ENCODE assay signal across 1 cellular context in the genomic region with DNA sequence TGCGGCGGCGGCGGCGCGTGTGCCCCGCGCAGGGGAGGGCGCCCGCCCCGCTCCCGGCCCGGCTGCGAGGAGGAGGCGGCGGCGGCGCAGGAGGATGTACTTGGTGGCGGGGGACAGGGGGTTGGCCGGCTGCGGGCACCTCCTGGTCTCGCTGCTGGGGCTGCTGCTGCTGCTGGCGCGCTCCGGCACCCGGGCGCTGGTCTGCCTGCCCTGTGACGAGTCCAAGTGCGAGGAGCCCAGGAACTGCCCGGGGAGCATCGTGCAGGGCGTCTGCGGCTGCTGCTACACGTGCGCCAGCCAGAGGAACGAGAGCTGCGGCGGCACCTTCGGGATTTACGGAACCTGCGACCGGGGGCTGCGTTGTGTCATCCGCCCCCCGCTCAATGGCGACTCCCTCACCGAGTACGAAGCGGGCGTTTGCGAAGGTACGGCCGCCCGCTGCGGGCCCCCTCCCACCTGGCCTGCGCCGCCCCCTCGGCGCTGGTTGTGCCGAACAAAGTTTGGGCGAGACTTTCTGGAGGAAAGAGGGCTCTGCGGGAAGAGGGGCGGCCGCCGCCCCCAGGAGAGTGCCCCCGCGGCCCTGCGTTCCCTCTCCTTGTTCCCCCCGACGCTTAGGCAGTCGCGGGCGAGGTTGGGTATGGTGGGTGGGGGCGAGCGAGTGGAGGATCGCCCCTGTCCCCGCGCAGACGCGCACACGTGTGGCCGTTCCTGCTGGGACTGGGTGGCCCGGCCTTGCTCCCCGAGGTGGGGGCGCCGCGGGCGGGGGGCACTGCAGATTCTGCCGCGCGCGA.
TF ChIP-seq lines count a peak whose summit lies in the region.

No MANE protein-coding gene starts in this region.

TF ChIP-seq in endothelial cell of umbilical vein, 7 proteins besides CTCF, POLR2A, EP300 and RAD21:
- TF ChIP-seq GATA2 (IDR thresholded peaks at IDR 0.05; ENCODE audit: insufficient read depth, insufficient read length, low read depth, low read length) (no peak), MYC (IDR thresholded peaks at IDR 0.05; ENCODE audit: low read depth, low read length) (no peak), EZH2 (IDR thresholded peaks at IDR 0.05; ENCODE audit: borderline replicate concordance, low read depth, low read length, severe bottlenecking) (no peak), POLR2AphosphoS5 (IDR thresholded peaks at IDR 0.05; ENCODE audit: insufficient read depth, low read depth, low read length) (peak; percentile 58), JUN (IDR thresholded peaks at IDR 0.05; ENCODE audit: borderline replicate concordance, insufficient read depth, insufficient read length, low read depth) (no peak), FOS (IDR thresholded peaks at IDR 0.05; ENCODE audit: borderline replicate concordance, insufficient read depth, low read length) (no peak)
- TF ChIP-seq, protein P1, sequence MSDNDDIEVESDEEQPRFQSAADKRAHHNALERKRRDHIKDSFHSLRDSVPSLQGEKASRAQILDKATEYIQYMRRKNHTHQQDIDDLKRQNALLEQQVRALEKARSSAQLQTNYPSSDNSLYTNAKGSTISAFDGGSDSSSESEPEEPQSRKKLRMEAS (IDR thresholded peaks at IDR 0.05; ENCODE audit: insufficient read depth, insufficient read length) = no peak
TF ChIP-seq in endothelial cell of umbilical vein: peak in this region for 1.
